17 cellular contexts compared by ENCODE assay signal in genomic region chr1:110151175-110151715, GRCh38. TPM values are rescaled to one million over a fixed set of nuclear protein-coding genes. Genes with fewer than 3 reads are reported as not detected.
DNase-seq lines count a peak whose midpoint lies in the region; ATAC-seq and TF ChIP-seq lines count a peak whose summit lies in the region.
"Had no signal": no experiment of that assay in that cellular context is flagged by ENCODE, and none has a peak within 500 bp of the region (broad histone marks: within the 10 kb centered on the region; RNA-seq: fewer than 3 reads in every experiment).

No MANE protein-coding gene starts in this region.

- H4K8ac ChIP-seq in mesenchymal stem cell (ENCODE audit: low read length), result no peak overlapping the region

- H3K27me3 Mint-ChIP-seq in activated T-helper 1 cell treated with anti-CD3 and anti-CD28 coated beads, Interleukin-12 subunit alpha, Interleukin-12 subunit beta, Interleukin-2, Interleukin-4 antibody, amounts not matched to agents 30 ng/mL and 10 ng/mL and 1 ng/mL, durations not matched to agents 14 hours and 24 hours and 36 hours (ENCODE audit: insufficient read depth), result peaks cover 47% of the 10 kb centered on the region

- H3K9me3 ChIP-seq in heart left ventricle, result no peaks in the 10 kb centered on the region
- no peaks in the 10 kb centered on the region for H3K9me3 ChIP-seq in right cardiac atrium (ENCODE audit: control insufficient read depth, low read length)
- no peaks in the 10 kb centered on the region for H3K9me3 ChIP-seq in mesenchymal stem cell (ENCODE audit: control insufficient read depth, low read length)
- H3K9me3 ChIP-seq in A673 (ENCODE audit: low read depth, low read length, poor library complexity, severe bottlenecking), result no peaks in the 10 kb centered on the region
- H3K9me3 ChIP-seq: sigmoid colon, upper lobe of right lung had no signal

- H3K27me3 ChIP-seq in heart left ventricle (peaks cover 10 to 88% (median 46%) of the 10 kb centered on the region in 9 donors), right cardiac atrium (ENCODE audit: control insufficient read depth, insufficient read depth) (no peaks in the 10 kb centered on the region), mesenchymal stem cell (ENCODE audit: control insufficient read depth in 1 of 2, insufficient read depth in 1 of 2, low read length in 2 of 2) (peaks cover 56 to 80% of the 10 kb centered on the region in 2 experiments), A673 (replicated peaks; ENCODE audit: insufficient read depth, low read depth, low read length, poor library complexity) (peaks cover 93% of the 10 kb centered on the region)

- no peak overlapping the region for H2BK120ac ChIP-seq in mesenchymal stem cell (ENCODE audit: low read depth, low read length)

- H3K27ac ChIP-seq in heart left ventricle, result no peak overlapping the region
- no peak overlapping the region for H3K27ac ChIP-seq in right cardiac atrium (ENCODE audit: low read length)
- H3K27ac ChIP-seq in mesenchymal stem cell (ENCODE audit: low read length, poor library complexity, severe bottlenecking), result no peak overlapping the region
- no peak overlapping the region for H3K27ac ChIP-seq in A673 (ENCODE audit: low read depth, low read length, poor library complexity, severe bottlenecking)
- H3K27ac ChIP-seq: sigmoid colon, upper lobe of right lung had no signal

- no peak overlapping the region for H4K91ac ChIP-seq in mesenchymal stem cell (ENCODE audit: low read length)

- H3K9ac ChIP-seq in mesenchymal stem cell (ENCODE audit: low read length), result peak overlapping the region; percentile 34

- H3K4me2 ChIP-seq in mesenchymal stem cell (ENCODE audit: low read length, poor library complexity, severe bottlenecking), result no peak overlapping the region

- H3K79me1 ChIP-seq in mesenchymal stem cell (replicated peaks; ENCODE audit: low read length, poor library complexity, severe bottlenecking), result no peaks in the 10 kb centered on the region

- WGBS in heart left ventricle, 4 donors, result 5 to 8% (median 6%) methylated on average over 20 to 37 of the region's 37 CpGs
- 6% methylated on average over 37 of the region's 37 CpGs for WGBS in right cardiac atrium
- WGBS in mesenchymal stem cell, result 21% methylated on average over 37 of the region's 37 CpGs

- peak overlapping the region in 8 of 12 donors; percentile 16 to 43 (median 33) for H3K4me3 ChIP-seq in heart left ventricle
- H3K4me3 ChIP-seq in right cardiac atrium (ENCODE audit: low read length), result no peak overlapping the region
- no peak overlapping the region for H3K4me3 ChIP-seq in choroid plexus epithelial cell (ENCODE audit: low read depth, low read length)
- H3K4me3 ChIP-seq in mesenchymal stem cell (ENCODE audit: insufficient read depth in 1 of 2, low read depth in 1 of 2, low read length in 2 of 2), result peak overlapping the region in 1 of 2 experiments; percentile 71
- H3K4me3 ChIP-seq in A673 (ENCODE audit: low read depth, low read length, poor library complexity, severe bottlenecking), result no peak overlapping the region
- H3K4me3 ChIP-seq: upper lobe of right lung had no signal

- no peak overlapping the region for H2BK5ac ChIP-seq in mesenchymal stem cell (ENCODE audit: low read depth, low read length, poor library complexity, severe bottlenecking)

- no peaks in the 10 kb centered on the region for H3K36me3 ChIP-seq in heart left ventricle
- H3K36me3 ChIP-seq in mesenchymal stem cell (ENCODE audit: control insufficient read depth in 1 of 2, insufficient read depth in 2 of 2, low read depth in 1 of 2, low read length in 2 of 2), result no peaks in the 10 kb centered on the region
- no peaks in the 10 kb centered on the region for H3K36me3 ChIP-seq in A673 (ENCODE audit: insufficient read depth, low read length, poor library complexity, severe bottlenecking)
- H3K36me3 ChIP-seq: sigmoid colon, upper lobe of right lung had no signal

- POLR2A ChIA-PET in A673 (lab: Charles Lee; ENCODE audit: low non-redundant PET), result no interaction called here

- H2AK5ac ChIP-seq in mesenchymal stem cell (ENCODE audit: low read length, severe bottlenecking), result no peak overlapping the region

- CTCF ChIA-PET in A673 (lab: Charles Lee), result no interaction called here

- ATAC-seq in heart left ventricle (no peak), right cardiac atrium (no peak), omental fat pad (ENCODE audit: low FRiP score) (no peak)

- no peak overlapping the region for H3K4me3 Mint-ChIP-seq in activated T-helper 1 cell treated with anti-CD3 and anti-CD28 coated beads, Interleukin-12 subunit alpha, Interleukin-12 subunit beta, Interleukin-2, Interleukin-4 antibody, amounts not matched to agents 30 ng/mL and 10 ng/mL and 1 ng/mL, durations not matched to agents 14 hours and 24 hours and 36 hours
- H3K4me3 Mint-ChIP-seq: activated CD8-positive, alpha-beta T cell treated with anti-CD3 and anti-CD28 coated beads, Interleukin-2, amount 10 ng/mL, durations not matched to agents 7 days and 5 days; activated naive CD4-positive, alpha-beta T cell treated with anti-CD3 and anti-CD28 coated beads, Interleukin-2, amount 50 U/mL, for 24 hours had no signal

- H3K36me3 Mint-ChIP-seq in activated T-helper 1 cell treated with anti-CD3 and anti-CD28 coated beads, Interleukin-12 subunit alpha, Interleukin-12 subunit beta, Interleukin-2, Interleukin-4 antibody, amounts not matched to agents 30 ng/mL and 10 ng/mL and 1 ng/mL, durations not matched to agents 14 hours and 24 hours and 36 hours (ENCODE audit: low read depth), result no peaks in the 10 kb centered on the region
- H3K36me3 Mint-ChIP-seq: activated naive CD4-positive, alpha-beta T cell treated with anti-CD3 and anti-CD28 coated beads, Interleukin-2, amount 50 U/mL, for 24 hours had no signal

- H3K9me3 Mint-ChIP-seq in activated T-helper 1 cell treated with anti-CD3 and anti-CD28 coated beads, Interleukin-12 subunit alpha, Interleukin-12 subunit beta, Interleukin-2, Interleukin-4 antibody, amounts not matched to agents 30 ng/mL and 10 ng/mL and 1 ng/mL, durations not matched to agents 14 hours and 24 hours and 36 hours, result no peaks in the 10 kb centered on the region
- H3K9me3 Mint-ChIP-seq: activated naive CD4-positive, alpha-beta T cell treated with anti-CD3 and anti-CD28 coated beads, Interleukin-2, amount 50 U/mL, for 24 hours had no signal

- H3K23ac ChIP-seq in mesenchymal stem cell (ENCODE audit: low read length in 2 of 2), result no peak overlapping the region

- no TSS peak for BruUV-seq in A673 (replicated peaks; lab: Mats Ljungman, UMichigan)

- TF ChIP-seq POLR2A in heart left ventricle (IDR thresholded peaks at IDR 0.05), result no peak

- intact Hi-C loops in heart left ventricle (cut with DNase I), result no loop called here
- intact Hi-C loops in right cardiac atrium (cut with DNase I), result no loop called here
- intact Hi-C loops in activated T-helper 1 cell treated with anti-CD3 and anti-CD28 coated beads, Interleukin-12 subunit alpha, Interleukin-12 subunit beta, Interleukin-2, Interleukin-4 antibody, amounts not matched to agents 30 ng/mL and 10 ng/mL and 1 ng/mL, durations not matched to agents 14 hours and 24 hours and 36 hours (cut with micrococcal nuclease), result no loop called here
- intact Hi-C loops in A673 (cut with micrococcal nuclease; ENCODE audit: unreplicated experiment), result no loop called here

- TF ChIP-seq CTCF in heart left ventricle (IDR thresholded peaks at IDR 0.05) (no peak), choroid plexus epithelial cell (conservative IDR thresholded peaks at IDR 0.05; ENCODE audit: low read depth, low read length) (no peak), omental fat pad (IDR thresholded peaks at IDR 0.05) (no peak), A673 (conservative IDR thresholded peaks at IDR 0.05; ENCODE audit: low read depth, low read length) (no peak)

- no peak overlapping the region for H3K18ac ChIP-seq in mesenchymal stem cell (ENCODE audit: low read depth in 1 of 2, low read length in 2 of 2)

- no peak overlapping the region for H2BK15ac ChIP-seq in mesenchymal stem cell (ENCODE audit: low read depth, poor library complexity, severe bottlenecking)

- H3K14ac ChIP-seq in mesenchymal stem cell (ENCODE audit: low read length in 2 of 2), result no peak overlapping the region

- H3K4ac ChIP-seq in mesenchymal stem cell (ENCODE audit: low read depth in 1 of 2, low read length in 2 of 2), result no peak overlapping the region

- peaks cover 0 to 17% (median 8%) of the 10 kb centered on the region in 12 donors for H3K4me1 ChIP-seq in heart left ventricle
- H3K4me1 ChIP-seq in right cardiac atrium (ENCODE audit: control insufficient read depth, insufficient read depth, low read length), result no peaks in the 10 kb centered on the region
- peaks cover 11% of the 10 kb centered on the region for H3K4me1 ChIP-seq in mesenchymal stem cell (ENCODE audit: control insufficient read depth, insufficient read depth, low read depth, low read length)
- H3K4me1 ChIP-seq in A673 (ENCODE audit: insufficient read depth, low read length, poor library complexity, severe bottlenecking), result peaks cover 7% of the 10 kb centered on the region
- H3K4me1 ChIP-seq: upper lobe of right lung had no signal

- no peak overlapping the region for H2AFZ ChIP-seq in mesenchymal stem cell (ENCODE audit: low read depth, low read length)

- DNase-seq in heart left ventricle, result no peak
- no peak for DNase-seq in right cardiac atrium
- peak; percentile 10 for DNase-seq in choroid plexus epithelial cell (ENCODE audit: low read depth)
- DNase-seq in mesenchymal stem cell, result no peak
- DNase-seq in omental fat pad (ENCODE audit: low spot score), result no peak
- DNase-seq in activated T-helper 1 cell treated with anti-CD3 and anti-CD28 coated beads, Interleukin-12 subunit alpha, Interleukin-12 subunit beta, Interleukin-2, Interleukin-4 antibody, amounts not matched to agents 30 ng/mL and 10 ng/mL and 1 ng/mL, durations not matched to agents 14 hours and 24 hours and 36 hours (ENCODE audit: low spot score), result no peak
- DNase-seq in A673 (ENCODE audit: low spot score), result no peak
- no peak for DNase-seq in NCI-H524 treated with DMSO at 0.1 percent for 48 hours (lab: John Stamatoyannopoulos, UW)
- DNase-seq: activated CD8-positive, alpha-beta T cell treated with anti-CD3 and anti-CD28 coated beads, Interleukin-2, amount 10 ng/mL, durations not matched to agents 7 days and 5 days; KG1; NCI-H187 treated with DMSO at 0.1 percent for 48 hours; sigmoid colon; upper lobe of right lung had no signal

- H2BK12ac ChIP-seq in mesenchymal stem cell (ENCODE audit: low read length in 2 of 2), result no peak overlapping the region

- H3K4me1 Mint-ChIP-seq in activated T-helper 1 cell treated with anti-CD3 and anti-CD28 coated beads, Interleukin-12 subunit alpha, Interleukin-12 subunit beta, Interleukin-2, Interleukin-4 antibody, amounts not matched to agents 30 ng/mL and 10 ng/mL and 1 ng/mL, durations not matched to agents 14 hours and 24 hours and 36 hours (ENCODE audit: low read depth), result no peaks in the 10 kb centered on the region
- H3K4me1 Mint-ChIP-seq: activated naive CD4-positive, alpha-beta T cell treated with anti-CD3 and anti-CD28 coated beads, Interleukin-2, amount 50 U/mL, for 24 hours had no signal

- H3K27ac Mint-ChIP-seq in activated T-helper 1 cell treated with anti-CD3 and anti-CD28 coated beads, Interleukin-12 subunit alpha, Interleukin-12 subunit beta, Interleukin-2, Interleukin-4 antibody, amounts not matched to agents 30 ng/mL and 10 ng/mL and 1 ng/mL, durations not matched to agents 14 hours and 24 hours and 36 hours, result no peak overlapping the region
- H3K27ac Mint-ChIP-seq: activated CD8-positive, alpha-beta T cell treated with anti-CD3 and anti-CD28 coated beads, Interleukin-2, amount 10 ng/mL, durations not matched to agents 7 days and 5 days; activated naive CD4-positive, alpha-beta T cell treated with anti-CD3 and anti-CD28 coated beads, Interleukin-2, amount 50 U/mL, for 24 hours had no signal

RNA-seq across cellular contexts. Expression of gene SLC6A17, which starts 1.0 kb away (rescaled TPM):
- total RNA-seq in heart left ventricle (under 1 TPM in 7 of 9 donors, not detected in 2; 0.07 to 0.50 (median 0.32) TPM), right cardiac atrium (under 1 TPM in 1 of 4 donors, not detected in 3; 0.06 TPM), omental fat pad (under 1 TPM in 3 of 4 donors, not detected in 1; 0.06 to 0.19 (median 0.12) TPM), A673 (2021) (not detected in 2 replicates)
- polyA plus RNA-seq in heart left ventricle (under 1 TPM in 1 of 2 donors, not detected in 1; 0.15 TPM), right cardiac atrium (0.02 TPM)
- polyA plus RNA-seq in mesenchymal stem cell (2013, experiment 1 of 2), result 0.04 TPM
- 0.04 TPM for polyA plus RNA-seq in mesenchymal stem cell (2013, experiment 2 of 2)
- total RNA-seq in activated T-helper 1 cell treated with anti-CD3 and anti-CD28 coated beads, Interleukin-12 subunit alpha, Interleukin-12 subunit beta, Interleukin-2, Interleukin-4 antibody, amounts not matched to agents 30 ng/mL and 10 ng/mL and 1 ng/mL, durations not matched to agents 14 hours and 24 hours and 36 hours, result 0.05 and 0.23 TPM in 2 replicates
- total RNA-seq: activated CD8-positive, alpha-beta T cell treated with anti-CD3 and anti-CD28 coated beads, Interleukin-2, amount 10 ng/mL, durations not matched to agents 7 days and 5 days; T-helper 1 cell treated with Interleukin-12 subunit alpha and Interleukin-12 subunit beta and Interleukin-4 antibody, amounts not matched to agents 30 ng/mL and 1 ng/mL, for 36 hours had no signal

RNA-seq across cellular contexts. Expression of gene UBL4B, which starts 39.0 kb away (rescaled TPM):
- not detected for total RNA-seq in heart left ventricle
- under 1 TPM in 1 of 2 donors, not detected in 1; 0.11 TPM for polyA plus RNA-seq in heart left ventricle
- not detected for total RNA-seq in right cardiac atrium
- polyA plus RNA-seq in right cardiac atrium, result not detected
- polyA plus RNA-seq in mesenchymal stem cell (2013, experiment 1 of 2), result not detected
- not detected for polyA plus RNA-seq in mesenchymal stem cell (2013, experiment 2 of 2)
- under 1 TPM in 2 of 4 donors, not detected in 2; 0.46 to 0.63 TPM for total RNA-seq in omental fat pad
- total RNA-seq in activated T-helper 1 cell treated with anti-CD3 and anti-CD28 coated beads, Interleukin-12 subunit alpha, Interleukin-12 subunit beta, Interleukin-2, Interleukin-4 antibody, amounts not matched to agents 30 ng/mL and 10 ng/mL and 1 ng/mL, durations not matched to agents 14 hours and 24 hours and 36 hours, result not detected in 2 replicates
- not detected in 2 replicates for total RNA-seq in A673 (2021)
- total RNA-seq: activated CD8-positive, alpha-beta T cell treated with anti-CD3 and anti-CD28 coated beads, Interleukin-2, amount 10 ng/mL, durations not matched to agents 7 days and 5 days; dermis microvascular lymphatic vessel endothelial cell; mucosa of gallbladder; T-helper 1 cell treated with Interleukin-12 subunit alpha and Interleukin-12 subunit beta and Interleukin-4 antibody, amounts not matched to agents 30 ng/mL and 1 ng/mL, for 36 hours; upper lobe of right lung had no signal

RNA-seq across cellular contexts. Expression of gene KCNC4, which starts 58.9 kb away (rescaled TPM):
- total RNA-seq in heart left ventricle, result 10 to 100 TPM in 3 of 9 donors, 1 to 10 TPM in 6; 4.9 to 15.2 (median 6.7) TPM
- polyA plus RNA-seq in heart left ventricle, result 1 to 10 TPM; 2.4 to 3.1 TPM
- 1 to 10 TPM; 6.5 to 8.5 (median 7.0) TPM for total RNA-seq in right cardiac atrium
- polyA plus RNA-seq in right cardiac atrium, result 4.1 TPM
- 0.17 TPM for polyA plus RNA-seq in mesenchymal stem cell (2013, experiment 1 of 2)
- polyA plus RNA-seq in mesenchymal stem cell (2013, experiment 2 of 2), result 0.23 TPM
- 10 to 100 TPM in 1 of 4 donors, 1 to 10 TPM in 3; 4.4 to 12.0 (median 6.7) TPM for total RNA-seq in omental fat pad
- 11.8 and 14.3 TPM in 2 replicates for total RNA-seq in activated T-helper 1 cell treated with anti-CD3 and anti-CD28 coated beads, Interleukin-12 subunit alpha, Interleukin-12 subunit beta, Interleukin-2, Interleukin-4 antibody, amounts not matched to agents 30 ng/mL and 10 ng/mL and 1 ng/mL, durations not matched to agents 14 hours and 24 hours and 36 hours
- 0.22 and 0.24 TPM in 2 replicates for total RNA-seq in A673 (2021)

Comparison
In these comparisons a context has a peak if more than half of its experiments do, and no peak if none do; other contexts are left out.
1. H3K4me3 ChIP-seq: peak in heart left ventricle (8 of 12); none in right cardiac atrium (single experiment), choroid plexus epithelial cell (single experiment) and A673 (single experiment).